In genomic region chr9:18665947-18666346, GRCh38 we compare ENCODE assay signal across 19 cellular contexts.
"Had no signal": no experiment of that assay in that cellular context is flagged by ENCODE, and none has a peak within 500 bp of the region (broad histone marks: within the 10 kb centered on the region; RNA-seq: fewer than 3 reads in every experiment).

No MANE protein-coding gene starts in this region.

- H3K27me3 Mint-ChIP-seq: activated naive CD8-positive, alpha-beta T cell treated with anti-CD3 and anti-CD28 coated beads, Interleukin-2, amount 10 ng/mL, durations not matched to agents 7 days and 5 days; type B pancreatic cell had no signal

- H3K27ac Mint-ChIP-seq: activated naive CD8-positive, alpha-beta T cell treated with anti-CD3 and anti-CD28 coated beads, Interleukin-2, amount 10 ng/mL, durations not matched to agents 7 days and 5 days; natural killer cell; type B pancreatic cell had no signal

- H3K27ac ChIP-seq: coronary artery had no signal

- H3K4me2 ChIP-seq: smooth muscle cell had no signal

- ATAC-seq: activated CD4-positive, CD25-positive, alpha-beta regulatory T cell treated with anti-CD3 and anti-CD28 coated beads, Interleukin-2, amount 50 U/mL, for 24 hours; natural killer cell had no signal

- DNase-seq: activated CD4-positive, alpha-beta T cell treated with anti-CD3 and anti-CD28 coated beads, Interleukin-2, amount 50 U/mL, for 1 hour; activated CD8-positive, alpha-beta memory T cell treated with anti-CD3 and anti-CD28 coated beads for 24 hours; activated naive CD4-positive, alpha-beta T cell; activated naive CD8-positive, alpha-beta T cell treated with anti-CD3 and anti-CD28 coated beads, Interleukin-2, amount 10 ng/mL, durations not matched to agents 7 days and 5 days; anterior cingulate cortex; caudate nucleus; effector CD8-positive, alpha-beta T cell; hippocampal formation; left ventricle myocardium superior; mesendoderm; natural killer cell; stimulated activated CD4-positive, alpha-beta T cell treated with anti-CD3 and anti-CD28 coated beads, Interleukin-4, amount 100 ng/mL, for 4 hours; stimulated activated CD8-positive, alpha-beta memory T cell treated with anti-CD3 and anti-CD28 coated beads, Interleukin-4, amount 100 ng/mL, for 48 hours; stimulated activated naive CD4-positive, alpha-beta T cell treated with Interleukin-2 at 50 U/mL for 16 hours; T-helper 9 cell had no signal

- H3K4me3 ChIP-seq: coronary artery, smooth muscle cell had no signal

- H3K36me3 Mint-ChIP-seq: activated naive CD8-positive, alpha-beta T cell treated with anti-CD3 and anti-CD28 coated beads, Interleukin-2, amount 10 ng/mL, durations not matched to agents 7 days and 5 days; natural killer cell had no signal

- H3K4me1 Mint-ChIP-seq: activated naive CD8-positive, alpha-beta T cell treated with anti-CD3 and anti-CD28 coated beads, Interleukin-2, amount 10 ng/mL, durations not matched to agents 7 days and 5 days; natural killer cell had no signal

- H3K9me3 Mint-ChIP-seq: activated naive CD8-positive, alpha-beta T cell treated with anti-CD3 and anti-CD28 coated beads, Interleukin-2, amount 10 ng/mL, durations not matched to agents 7 days and 5 days; natural killer cell; type B pancreatic cell had no signal

- H3K4me3 Mint-ChIP-seq: activated naive CD8-positive, alpha-beta T cell treated with anti-CD3 and anti-CD28 coated beads, Interleukin-2, amount 10 ng/mL, durations not matched to agents 7 days and 5 days; natural killer cell; type B pancreatic cell had no signal
